Comparison of ENCODE assay signal across 17 cellular contexts in genomic region chr4:109183851-109184345, GRCh38.
"Had no signal": no experiment of that assay in that cellular context is flagged by ENCODE, and none has a peak within 500 bp of the region (broad histone marks: within the 10 kb centered on the region; RNA-seq: fewer than 3 reads in every experiment).

No MANE protein-coding gene starts in this region.

- H3K9me3 ChIP-seq: lower lobe of right lung, SK-N-SH, thoracic aorta had no signal

- H3K4me3 ChIP-seq: lower lobe of right lung, thoracic aorta had no signal

- DNase-seq: activated CD8-positive, alpha-beta memory T cell treated with anti-CD3 and anti-CD28 coated beads, Interleukin-2, amount 50 U/mL, for 48 hours; activated CD8-positive, alpha-beta T cell treated with anti-CD3 and anti-CD28 coated beads, Interleukin-2, amount 10 ng/mL, durations not matched to agents 7 days and 5 days; activated naive CD4-positive, alpha-beta T cell treated with Interleukin-2 at 50 U/mL for 16 hours; activated naive CD8-positive, alpha-beta T cell treated with anti-CD3 and anti-CD28 coated beads, Interleukin-2, amount 50 U/mL, for 24 hours; erythroblast; kidney glomerular epithelial cell; lower lobe of right lung; naive thymus-derived CD4-positive, alpha-beta T cell; SK-N-SH; stimulated activated CD4-positive, alpha-beta T cell treated with anti-CD3 and anti-CD28 coated beads, Interleukin-4, amount 100 ng/mL, for 1 hour; stimulated activated naive CD8-positive, alpha-beta T cell treated with anti-CD3 and anti-CD28 coated beads, Interleukin-15, amount 100 ng/mL, for 72 hours; T-helper 1 cell had no signal

- H3K27ac ChIP-seq: lower lobe of right lung, VCaP had no signal

- H3K4me3 Mint-ChIP-seq: activated CD8-positive, alpha-beta T cell treated with anti-CD3 and anti-CD28 coated beads, Interleukin-2, amount 10 ng/mL, durations not matched to agents 7 days and 5 days; activated naive CD8-positive, alpha-beta T cell treated with anti-CD3 and anti-CD28 coated beads, Interleukin-2, amount 50 U/mL, for 24 hours; activated T-helper 1 cell treated with anti-CD3 and anti-CD28 coated beads, Interleukin-12 subunit alpha, Interleukin-12 subunit beta, Interleukin-2, Interleukin-4 antibody, amounts not matched to agents 30 ng/mL and 10 ng/mL and 1 ng/mL, durations not matched to agents 14 hours and 24 hours and 36 hours; central memory CD8-positive, alpha-beta T cell; naive thymus-derived CD4-positive, alpha-beta T cell; stimulated activated naive CD8-positive, alpha-beta T cell treated with anti-CD3 and anti-CD28 coated beads, Interleukin-15, amount 100 ng/mL, for 72 hours had no signal

- ATAC-seq: activated CD8-positive, alpha-beta T cell treated with anti-CD3 and anti-CD28 coated beads, Interleukin-2, amount 10 ng/mL, durations not matched to agents 7 days and 5 days; activated naive CD8-positive, alpha-beta T cell treated with anti-CD3 and anti-CD28 coated beads, Interleukin-2, amount 50 U/mL, for 24 hours; naive thymus-derived CD4-positive, alpha-beta T cell; stimulated activated naive CD8-positive, alpha-beta T cell treated with anti-CD3 and anti-CD28 coated beads, Interleukin-15, amount 100 ng/mL, for 72 hours had no signal

- H3K4me1 Mint-ChIP-seq: activated naive CD8-positive, alpha-beta T cell treated with anti-CD3 and anti-CD28 coated beads, Interleukin-2, amount 50 U/mL, for 24 hours; central memory CD8-positive, alpha-beta T cell; naive thymus-derived CD4-positive, alpha-beta T cell had no signal

- H3K36me3 ChIP-seq: lower lobe of right lung, thoracic aorta had no signal

- H3K9me3 Mint-ChIP-seq: activated naive CD8-positive, alpha-beta T cell treated with anti-CD3 and anti-CD28 coated beads, Interleukin-2, amount 50 U/mL, for 24 hours; activated T-helper 1 cell treated with anti-CD3 and anti-CD28 coated beads, Interleukin-12 subunit alpha, Interleukin-12 subunit beta, Interleukin-2, Interleukin-4 antibody, amounts not matched to agents 30 ng/mL and 10 ng/mL and 1 ng/mL, durations not matched to agents 14 hours and 24 hours and 36 hours; stimulated activated naive CD8-positive, alpha-beta T cell treated with anti-CD3 and anti-CD28 coated beads, Interleukin-15, amount 100 ng/mL, for 72 hours had no signal

- H3K27ac Mint-ChIP-seq: activated CD8-positive, alpha-beta T cell treated with anti-CD3 and anti-CD28 coated beads, Interleukin-2, amount 10 ng/mL, durations not matched to agents 7 days and 5 days; activated naive CD8-positive, alpha-beta T cell treated with anti-CD3 and anti-CD28 coated beads, Interleukin-2, amount 50 U/mL, for 24 hours; activated T-helper 1 cell treated with anti-CD3 and anti-CD28 coated beads, Interleukin-12 subunit alpha, Interleukin-12 subunit beta, Interleukin-2, Interleukin-4 antibody, amounts not matched to agents 30 ng/mL and 10 ng/mL and 1 ng/mL, durations not matched to agents 14 hours and 24 hours and 36 hours; naive thymus-derived CD4-positive, alpha-beta T cell; progenitor cell of endocrine pancreas; stimulated activated naive CD8-positive, alpha-beta T cell treated with anti-CD3 and anti-CD28 coated beads, Interleukin-15, amount 100 ng/mL, for 72 hours had no signal
